In genomic region chr19:45348367-45349125, GRCh38 we compare ENCODE assay signal across 14 cellular contexts. TPM values are rescaled to one million over a fixed set of nuclear protein-coding genes. Genes with fewer than 3 reads are reported as not detected.
DNase-seq lines count a peak whose midpoint lies in the region; ATAC-seq and TF ChIP-seq lines count a peak whose summit lies in the region.
"Had no signal": no experiment of that assay in that cellular context is flagged by ENCODE, and none has a peak within 500 bp of the region (broad histone marks: within the 10 kb centered on the region; RNA-seq: fewer than 3 reads in every experiment).

No MANE protein-coding gene starts in this region.

- no peak overlapping the region for H2AFZ ChIP-seq in DND-41 (ENCODE audit: low read depth, low read length)

- TF ChIP-seq CTCF in DND-41 (IDR thresholded peaks at IDR 0.05; ENCODE audit: borderline replicate concordance, extremely low read depth, low read length, poor library complexity, severe bottlenecking) = no peak
- TF ChIP-seq CTCF in endothelial cell (IDR thresholded peaks at IDR 0.05; ENCODE audit: unreplicated experiment) = no peak

- no peak overlapping the region for H3K27ac Mint-ChIP-seq in endothelial cell (ENCODE audit: unreplicated experiment)

- H4K20me1 ChIP-seq in DND-41 (ENCODE audit: insufficient read depth, low read length) = no peaks in the 10 kb centered on the region

- peaks cover 23% of the 10 kb centered on the region for H3K36me3 Mint-ChIP-seq in endothelial cell (ENCODE audit: low read depth, unreplicated experiment)
- H3K36me3 Mint-ChIP-seq: IgD-negative memory B cell had no signal

- H3K36me3 ChIP-seq in DND-41 (ENCODE audit: insufficient read depth, low read length) = peaks cover 32% of the 10 kb centered on the region

- no peaks in the 10 kb centered on the region for H3K9me3 Mint-ChIP-seq in endothelial cell (ENCODE audit: unreplicated experiment)
- H3K9me3 Mint-ChIP-seq: IgD-negative memory B cell had no signal

- peak overlapping the region; percentile 65 for H3K4me3 Mint-ChIP-seq in endothelial cell (ENCODE audit: unreplicated experiment)
- H3K4me3 Mint-ChIP-seq: IgD-negative memory B cell had no signal

- no peak overlapping the region for H3K9ac ChIP-seq in DND-41 (ENCODE audit: low read depth, low read length)

- no peak overlapping the region for H3K4me2 ChIP-seq in DND-41 (ENCODE audit: insufficient read depth, low read length)

- no peaks in the 10 kb centered on the region for H3K4me1 Mint-ChIP-seq in endothelial cell (ENCODE audit: unreplicated experiment)

- DNase-seq in DND-41 (no peak), endothelial cell (ENCODE audit: low spot score) (no peak), H4 (ENCODE audit: low spot score) (no peak)
- no peak for DNase-seq in stimulated activated CD4-positive, alpha-beta T cell treated with anti-CD3 and anti-CD28 coated beads, Interleukin-4, amount 100 ng/mL, for 24 hours
- DNase-seq: GF-D8, GOT3, NCI-H1436 treated with DMSO at 0.1 percent for 48 hours, NCI-H2081, NCI-H510A treated with DMSO at 0.1 percent for 48 hours, SIG-M5 had no signal

- H3K27me3 ChIP-seq in DND-41 (ENCODE audit: insufficient read depth, low read length, poor library complexity) = no peaks in the 10 kb centered on the region

- no peaks in the 10 kb centered on the region for H3K9me3 ChIP-seq in DND-41 (ENCODE audit: insufficient read depth, low read length, severe bottlenecking)

- no peaks in the 10 kb centered on the region for H3K79me2 ChIP-seq in DND-41 (ENCODE audit: insufficient read depth, low read length)

- peak; percentile 27; the same call in 1 of the 3 replicates for ATAC-seq in DND-41 (ENCODE audit: insufficient read depth, low read depth)
- ATAC-seq in HG03521 (IDR thresholded peaks at IDR 0.05; ENCODE audit: unreplicated experiment) = no peak

- no peak overlapping the region for H3K4me3 ChIP-seq in DND-41 (ENCODE audit: low read depth in 1 of 2, low read length in 2 of 2)

- no peak overlapping the region for H3K27ac ChIP-seq in DND-41 (ENCODE audit: low read length)

- H3K4me1 ChIP-seq in DND-41 (ENCODE audit: insufficient read depth, low read length) = no peaks in the 10 kb centered on the region

- H3K27me3 Mint-ChIP-seq in endothelial cell (ENCODE audit: unreplicated experiment) = peaks cover 17% of the 10 kb centered on the region

TF ChIP-seq in PFSK-1, 5 proteins besides CTCF, POLR2A, EP300 and RAD21:
- TF ChIP-seq POLR2AphosphoS5 (IDR thresholded peaks at IDR 0.05; ENCODE audit: low read depth, low read length) (peak; percentile 19; the same call in 1 of the 2 replicates), SIN3A (IDR thresholded peaks at IDR 0.05; ENCODE audit: borderline replicate concordance, insufficient read depth, low read length) (no peak)

RNA-seq across cellular contexts. Expression of gene KLC3, which starts 8.0 kb away (rescaled TPM):
- 0.23 TPM for polyA plus RNA-seq in PFSK-1 (2012; ENCODE audit: insufficient read length, low read depth)
- total RNA-seq in endothelial cell (ENCODE audit: unreplicated experiment) = 0.44 TPM
- 0.72 TPM in 1 of 2 replicates, not detected in the other for total RNA-seq in H4 (2014; rRNA removed; shearing (Covaris generic))
- polyA plus RNA-seq: IgD-negative memory B cell had no signal

RNA-seq across cellular contexts. Expression of gene ERCC2, which starts 21.8 kb away (rescaled TPM):
- 56.2 TPM for polyA plus RNA-seq in PFSK-1 (2012; ENCODE audit: insufficient read length, low read depth)
- 44.2 TPM for total RNA-seq in endothelial cell (ENCODE audit: unreplicated experiment)
- total RNA-seq in H4 (2014; rRNA removed; shearing (Covaris generic)) = 4.6 and 8.3 TPM in 2 replicates

RNA-seq across cellular contexts. Expression of gene CKM, which starts 25.9 kb away (rescaled TPM):
- 0.44 TPM for polyA plus RNA-seq in PFSK-1 (2012; ENCODE audit: insufficient read length, low read depth)
- total RNA-seq in endothelial cell (ENCODE audit: unreplicated experiment) = not detected
- total RNA-seq in H4 (2014; rRNA removed; shearing (Covaris generic)) = not detected in 2 replicates
- total RNA-seq: A673 had no signal
- polyA plus RNA-seq: IgD-negative memory B cell had no signal

RNA-seq across cellular contexts. Expression of gene PPP1R13L, which starts 56.3 kb away (rescaled TPM):
- 6.5 TPM for polyA plus RNA-seq in PFSK-1 (2012; ENCODE audit: insufficient read length, low read depth)
- 13.2 TPM for total RNA-seq in endothelial cell (ENCODE audit: unreplicated experiment)
- 0.14 and 1.1 TPM in 2 replicates for total RNA-seq in H4 (2014; rRNA removed; shearing (Covaris generic))

RNA-seq across cellular contexts. Expression of gene POLR1G, which starts 57.9 kb away (rescaled TPM):
- polyA plus RNA-seq in PFSK-1 (2012; ENCODE audit: insufficient read length, low read depth) = 27.9 TPM
- 4.4 TPM for total RNA-seq in endothelial cell (ENCODE audit: unreplicated experiment)
- total RNA-seq in H4 (2014; rRNA removed; shearing (Covaris generic)) = 6.8 and 9.0 TPM in 2 replicates
